ENCODE assay signal across 1 cellular context in genomic region chr11:66639066-66639813, GRCh38.
TF ChIP-seq lines count a peak whose summit lies in the region.

No MANE protein-coding gene starts in this region.

TF ChIP-seq in WTC11, 78 proteins besides CTCF, POLR2A, EP300 and RAD21:
- TF ChIP-seq GRHL2 (CRISPR knock-in tag; IDR thresholded peaks at IDR 0.05; ENCODE audit: insufficient replicate concordance, severe bottlenecking), result no peak
- TF ChIP-seq ZNF396 (CRISPR knock-in tag; IDR thresholded peaks at IDR 0.05; ENCODE audit: borderline replicate concordance), result no peak
- TF ChIP-seq USF2 (CRISPR knock-in tag; IDR thresholded peaks at IDR 0.05), result no peak
- no peak for TF ChIP-seq ZNF416 (CRISPR knock-in tag; IDR thresholded peaks at IDR 0.05)
- TF ChIP-seq MYBL2 (CRISPR knock-in tag; IDR thresholded peaks at IDR 0.05), result no peak
- no peak for TF ChIP-seq ARID4B (CRISPR knock-in tag; IDR thresholded peaks at IDR 0.05; ENCODE audit: borderline replicate concordance)
- TF ChIP-seq, protein P1, sequence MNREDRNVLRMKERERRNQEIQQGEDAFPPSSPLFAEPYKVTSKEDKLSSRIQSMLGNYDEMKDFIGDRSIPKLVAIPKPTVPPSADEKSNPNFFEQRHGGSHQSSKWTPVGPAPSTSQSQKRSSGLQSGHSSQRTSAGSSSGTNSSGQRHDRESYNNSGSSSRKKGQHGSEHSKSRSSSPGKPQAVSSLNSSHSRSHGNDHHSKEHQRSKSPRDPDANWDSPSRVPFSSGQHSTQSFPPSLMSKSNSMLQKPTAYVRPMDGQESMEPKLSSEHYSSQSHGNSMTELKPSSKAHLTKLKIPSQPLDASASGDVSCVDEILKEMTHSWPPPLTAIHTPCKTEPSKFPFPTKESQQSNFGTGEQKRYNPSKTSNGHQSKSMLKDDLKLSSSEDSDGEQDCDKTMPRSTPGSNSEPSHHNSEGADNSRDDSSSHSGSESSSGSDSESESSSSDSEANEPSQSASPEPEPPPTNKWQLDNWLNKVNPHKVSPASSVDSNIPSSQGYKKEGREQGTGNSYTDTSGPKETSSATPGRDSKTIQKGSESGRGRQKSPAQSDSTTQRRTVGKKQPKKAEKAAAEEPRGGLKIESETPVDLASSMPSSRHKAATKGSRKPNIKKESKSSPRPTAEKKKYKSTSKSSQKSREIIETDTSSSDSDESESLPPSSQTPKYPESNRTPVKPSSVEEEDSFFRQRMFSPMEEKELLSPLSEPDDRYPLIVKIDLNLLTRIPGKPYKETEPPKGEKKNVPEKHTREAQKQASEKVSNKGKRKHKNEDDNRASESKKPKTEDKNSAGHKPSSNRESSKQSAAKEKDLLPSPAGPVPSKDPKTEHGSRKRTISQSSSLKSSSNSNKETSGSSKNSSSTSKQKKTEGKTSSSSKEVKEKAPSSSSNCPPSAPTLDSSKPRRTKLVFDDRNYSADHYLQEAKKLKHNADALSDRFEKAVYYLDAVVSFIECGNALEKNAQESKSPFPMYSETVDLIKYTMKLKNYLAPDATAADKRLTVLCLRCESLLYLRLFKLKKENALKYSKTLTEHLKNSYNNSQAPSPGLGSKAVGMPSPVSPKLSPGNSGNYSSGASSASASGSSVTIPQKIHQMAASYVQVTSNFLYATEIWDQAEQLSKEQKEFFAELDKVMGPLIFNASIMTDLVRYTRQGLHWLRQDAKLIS (CRISPR knock-in tag; IDR thresholded peaks at IDR 0.05; ENCODE audit: borderline replicate concordance), result no peak
- no peak for TF ChIP-seq FOXK1 (CRISPR knock-in tag; IDR thresholded peaks at IDR 0.05)
- TF ChIP-seq JUN (CRISPR knock-in tag; IDR thresholded peaks at IDR 0.05), result no peak
- no peak for TF ChIP-seq HMGXB4 (CRISPR knock-in tag; IDR thresholded peaks at IDR 0.05)
- no peak for TF ChIP-seq PREB (CRISPR knock-in tag; IDR thresholded peaks at IDR 0.05; ENCODE audit: borderline replicate concordance)
- no peak for TF ChIP-seq ZNF219 (CRISPR knock-in tag; IDR thresholded peaks at IDR 0.05; ENCODE audit: borderline replicate concordance)
- TF ChIP-seq TEAD4 (CRISPR knock-in tag; IDR thresholded peaks at IDR 0.05), result no peak
- no peak for TF ChIP-seq ZNF423 (CRISPR knock-in tag; IDR thresholded peaks at IDR 0.05)
- TF ChIP-seq, protein P2, sequence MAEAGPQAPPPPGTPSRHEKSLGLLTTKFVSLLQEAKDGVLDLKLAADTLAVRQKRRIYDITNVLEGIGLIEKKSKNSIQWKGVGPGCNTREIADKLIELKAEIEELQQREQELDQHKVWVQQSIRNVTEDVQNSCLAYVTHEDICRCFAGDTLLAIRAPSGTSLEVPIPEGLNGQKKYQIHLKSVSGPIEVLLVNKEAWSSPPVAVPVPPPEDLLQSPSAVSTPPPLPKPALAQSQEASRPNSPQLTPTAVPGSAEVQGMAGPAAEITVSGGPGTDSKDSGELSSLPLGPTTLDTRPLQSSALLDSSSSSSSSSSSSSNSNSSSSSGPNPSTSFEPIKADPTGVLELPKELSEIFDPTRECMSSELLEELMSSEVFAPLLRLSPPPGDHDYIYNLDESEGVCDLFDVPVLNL (CRISPR knock-in tag; IDR thresholded peaks at IDR 0.05; ENCODE audit: borderline replicate concordance, low read depth), result no peak
- TF ChIP-seq ATF3 (CRISPR knock-in tag; conservative IDR thresholded peaks at IDR 0.05), result no peak
